16 cellular contexts compared by ENCODE assay signal in the genomic region with DNA sequence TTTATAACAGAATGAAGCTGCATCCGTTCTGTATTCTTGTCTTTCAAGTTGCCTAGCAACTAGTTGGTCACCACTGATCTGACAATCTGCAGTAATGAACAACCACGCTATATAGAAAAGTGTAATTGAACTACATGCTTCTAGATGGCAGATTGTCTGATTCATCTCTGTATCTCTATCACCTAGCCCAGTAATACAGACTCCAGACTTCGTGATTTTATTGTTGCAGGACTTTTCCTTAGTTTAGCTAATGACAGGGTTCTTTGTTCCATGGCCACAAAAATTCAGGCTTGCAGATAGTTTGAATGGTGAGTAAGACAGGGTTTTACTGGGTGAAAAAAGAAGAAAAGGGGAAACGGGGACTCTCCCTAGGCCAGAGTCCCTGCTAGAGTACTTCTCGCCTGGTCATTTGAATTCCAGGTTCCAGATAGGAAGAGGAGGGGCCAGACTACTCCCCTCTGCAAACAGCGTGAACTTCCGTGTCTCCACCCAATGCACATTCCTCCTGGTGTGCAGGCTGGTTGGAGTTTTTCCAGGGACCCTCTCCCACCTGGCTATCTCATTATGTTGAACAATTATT. TPM values are rescaled to one million over a fixed set of nuclear protein-coding genes. Genes with fewer than 3 reads are reported as not detected.
DNase-seq lines count a peak whose midpoint lies in the region; ATAC-seq, FAIRE-seq and TF ChIP-seq lines count a peak whose summit lies in the region.
"Had no signal": no experiment of that assay in that cellular context is flagged by ENCODE, and none has a peak within 500 bp of the region (broad histone marks: within the 10 kb centered on the region; RNA-seq: fewer than 3 reads in every experiment).

No MANE protein-coding gene starts in this region.

- WGBS in pancreas, 2 donors = 63 to 66% methylated on average over 7 of the region's 7 CpGs

- H3K9me3 ChIP-seq in pancreas = no peaks in the 10 kb centered on the region
- H3K9me3 ChIP-seq: upper lobe of left lung had no signal

- TF ChIP-seq POLR2A in GM12891 (IDR thresholded peaks at IDR 0.05; ENCODE audit: low read depth, low read length) = no peak

- no peak overlapping the region for H3K27ac ChIP-seq in pancreas

- DNase-seq in NCI-H1436 treated with DMSO at 0.1 percent for 48 hours (lab: John Stamatoyannopoulos, UW) (peak; percentile 35), NCI-H1436 (lab: John Stamatoyannopoulos, UW) (no peak), foreskin melanocyte (peak; percentile 48), pancreas (no peak), GM12891 (ENCODE audit: insufficient read length, low spot score) (no peak), SHP77 (lab: John Stamatoyannopoulos, UW) (no peak)
- DNase-seq: activated CD4-positive, alpha-beta memory T cell treated with anti-CD3 and anti-CD28 coated beads, Interleukin-2, amount 10 ng/mL, durations not matched to agents 7 days and 5 days; activated effector memory CD4-positive, alpha-beta T cell treated with anti-CD3 and anti-CD28 coated beads, Interleukin-2, amount 50 U/mL, for 16 hours; caudate nucleus; NCI-H446 treated with DMSO at 0.1 percent for 48 hours; RPMI8226 had no signal

- no peak for TF ChIP-seq CTCF in pancreas (IDR thresholded peaks at IDR 0.05)

- no peak overlapping the region for H3K4me3 ChIP-seq in pancreas
- H3K4me3 ChIP-seq: upper lobe of left lung had no signal

- no peaks in the 10 kb centered on the region for H3K4me1 ChIP-seq in pancreas

- H3K36me3 ChIP-seq in pancreas = no peaks in the 10 kb centered on the region
- H3K36me3 ChIP-seq: upper lobe of left lung had no signal

- ATAC-seq in SK-N-SH treated with all-trans-retinoic acid at 6 μM for 48 hours (peak; percentile 83), pancreas (peak in 3 of 4 donors; percentile 43 to 74 (median 52)), GM21576 (IDR thresholded peaks at IDR 0.05; ENCODE audit: unreplicated experiment) (no peak)

- H3K27me3 ChIP-seq in pancreas = peaks cover 0 to 3% (median 0%) of the 10 kb centered on the region in 4 donors
- H3K27me3 ChIP-seq: upper lobe of left lung had no signal

- FAIRE-seq in pancreas (lab: Jason Lieb, UNC) (no peak), GM12891 (lab: Jason Lieb, UNC) (no peak)
- FAIRE-seq: D721Med, GM19239 had no signal

- intact Hi-C loops in pancreas (cut with DNase I) = no loop called here

TF ChIP-seq in SK-N-SH treated with all-trans-retinoic acid at 6 μM for 48 hours, 23 proteins besides CTCF, POLR2A, EP300 and RAD21:
- TF ChIP-seq, protein P1, sequence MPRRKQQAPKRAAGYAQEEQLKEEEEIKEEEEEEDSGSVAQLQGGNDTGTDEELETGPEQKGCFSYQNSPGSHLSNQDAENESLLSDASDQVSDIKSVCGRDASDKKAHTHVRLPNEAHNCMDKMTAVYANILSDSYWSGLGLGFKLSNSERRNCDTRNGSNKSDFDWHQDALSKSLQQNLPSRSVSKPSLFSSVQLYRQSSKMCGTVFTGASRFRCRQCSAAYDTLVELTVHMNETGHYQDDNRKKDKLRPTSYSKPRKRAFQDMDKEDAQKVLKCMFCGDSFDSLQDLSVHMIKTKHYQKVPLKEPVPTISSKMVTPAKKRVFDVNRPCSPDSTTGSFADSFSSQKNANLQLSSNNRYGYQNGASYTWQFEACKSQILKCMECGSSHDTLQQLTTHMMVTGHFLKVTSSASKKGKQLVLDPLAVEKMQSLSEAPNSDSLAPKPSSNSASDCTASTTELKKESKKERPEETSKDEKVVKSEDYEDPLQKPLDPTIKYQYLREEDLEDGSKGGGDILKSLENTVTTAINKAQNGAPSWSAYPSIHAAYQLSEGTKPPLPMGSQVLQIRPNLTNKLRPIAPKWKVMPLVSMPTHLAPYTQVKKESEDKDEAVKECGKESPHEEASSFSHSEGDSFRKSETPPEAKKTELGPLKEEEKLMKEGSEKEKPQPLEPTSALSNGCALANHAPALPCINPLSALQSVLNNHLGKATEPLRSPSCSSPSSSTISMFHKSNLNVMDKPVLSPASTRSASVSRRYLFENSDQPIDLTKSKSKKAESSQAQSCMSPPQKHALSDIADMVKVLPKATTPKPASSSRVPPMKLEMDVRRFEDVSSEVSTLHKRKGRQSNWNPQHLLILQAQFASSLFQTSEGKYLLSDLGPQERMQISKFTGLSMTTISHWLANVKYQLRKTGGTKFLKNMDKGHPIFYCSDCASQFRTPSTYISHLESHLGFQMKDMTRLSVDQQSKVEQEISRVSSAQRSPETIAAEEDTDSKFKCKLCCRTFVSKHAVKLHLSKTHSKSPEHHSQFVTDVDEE (CRISPR knock-in tag; IDR thresholded peaks at IDR 0.05) = no peak
- no peak for TF ChIP-seq PPARA (CRISPR knock-in tag; IDR thresholded peaks at IDR 0.05; ENCODE audit: borderline replicate concordance)
- TF ChIP-seq OSR1 (CRISPR knock-in tag; IDR thresholded peaks at IDR 0.05) = no peak
- TF ChIP-seq BACH2 (CRISPR knock-in tag; IDR thresholded peaks at IDR 0.05; ENCODE audit: borderline replicate concordance) = no peak
- TF ChIP-seq ZNF70 (CRISPR knock-in tag; IDR thresholded peaks at IDR 0.05) = no peak
- TF ChIP-seq ISL1 (CRISPR knock-in tag; IDR thresholded peaks at IDR 0.05) = no peak
- TF ChIP-seq ZFP30 (CRISPR knock-in tag; IDR thresholded peaks at IDR 0.05) = no peak
- TF ChIP-seq ZFP3 (CRISPR knock-in tag; IDR thresholded peaks at IDR 0.05) = no peak
- no peak for TF ChIP-seq GLIS3 (CRISPR knock-in tag; IDR thresholded peaks at IDR 0.05)
- TF ChIP-seq ARNTL (CRISPR knock-in tag; IDR thresholded peaks at IDR 0.05; ENCODE audit: borderline replicate concordance, low read depth) = no peak
- TF ChIP-seq ZC3H10 (CRISPR knock-in tag; IDR thresholded peaks at IDR 0.05) = no peak
- no peak for TF ChIP-seq ESRRG (CRISPR knock-in tag; IDR thresholded peaks at IDR 0.05)
- TF ChIP-seq TOX (CRISPR knock-in tag; IDR thresholded peaks at IDR 0.05; ENCODE audit: borderline replicate concordance) = no peak

TF ChIP-seq in GM12891, 5 proteins besides CTCF, POLR2A, EP300 and RAD21:
- no peak for TF ChIP-seq POU2F2 (IDR thresholded peaks at IDR 0.05; ENCODE audit: low read depth, low read length)
- TF ChIP-seq SPI1 (IDR thresholded peaks at IDR 0.05; ENCODE audit: low read depth, low read length) = no peak
- no peak for TF ChIP-seq POLR2AphosphoS5 (IDR thresholded peaks at IDR 0.05; ENCODE audit: low read depth, low read length)
- TF ChIP-seq TAF1 (IDR thresholded peaks at IDR 0.05; ENCODE audit: low read depth, low read length) = no peak
- TF ChIP-seq PAX5 (IDR thresholded peaks at IDR 0.05; ENCODE audit: insufficient read depth, low read length, severe bottlenecking) = no peak

RNA-seq across cellular contexts. Expression of gene COL1A2, which starts 45.9 kb away (rescaled TPM):
- total RNA-seq in pancreas = 100 to 1,000 TPM in 2 of 6 donors, 10 to 100 TPM in 4; 10.9 to 467 (median 43.0) TPM
- 10 to 100 TPM; 12.5 to 18.5 TPM for polyA plus RNA-seq in pancreas
- 0.04 TPM for polyA plus RNA-seq in GM12891 (2012; ENCODE audit: low read depth, missing spikeins)

Comparison
In these comparisons a context has a peak if more than half of its experiments do, and no peak if none do; other contexts are left out.
1. DNase-seq: peak in NCI-H1436 treated with DMSO at 0.1 percent for 48 hours (single experiment) and foreskin melanocyte (single experiment); none in NCI-H1436 (single experiment), pancreas (0 of 6), GM12891 (single experiment) and SHP77 (0 of 2).